9 cellular contexts compared by ENCODE assay signal in genomic region chr7:45888185-45888992, GRCh38. TPM values are rescaled to one million over a fixed set of nuclear protein-coding genes. Genes with fewer than 3 reads are reported as not detected.
A peak's percentile ranks its signal among the peaks of the same experiment; 100 is the strongest.
DNase-seq lines count a peak whose midpoint lies in the region; ATAC-seq and TF ChIP-seq lines count a peak whose summit lies in the region.
"Had no signal": no experiment of that assay in that cellular context is flagged by ENCODE, and none has a peak within 500 bp of the region (broad histone marks: within the 10 kb centered on the region; RNA-seq: fewer than 3 reads in every experiment).

TSS of gene IGFBP1 (plus strand) at chr7:45888488. CDS start at chr7:45888653, 165 bp downstream.

- H3K4me2 ChIP-seq in skeletal muscle satellite cell (ENCODE audit: low read length): peak within 1 kb of the TSS; percentile 88

- no peaks in the 10 kb centered on the region for H3K9me3 ChIP-seq in skeletal muscle satellite cell (replicated peaks; ENCODE audit: low read length)
- no peaks in the 10 kb centered on the region for H3K9me3 ChIP-seq in CD8-positive, alpha-beta T cell (ENCODE audit: low read length)

- H3K27ac Mint-ChIP-seq in HFFc6: no peak within 1 kb of the TSS
- H3K27ac Mint-ChIP-seq in activated naive CD8-positive, alpha-beta T cell treated with anti-CD3 and anti-CD28 coated beads, Interleukin-2, amount 10 ng/mL, durations not matched to agents 7 days and 5 days: no peak within 1 kb of the TSS
- no peak within 1 kb of the TSS for H3K27ac Mint-ChIP-seq in CD8-positive, alpha-beta T cell
- no peak within 1 kb of the TSS for H3K27ac Mint-ChIP-seq in effector memory CD8-positive, alpha-beta T cell
- H3K27ac Mint-ChIP-seq: stimulated activated naive CD8-positive, alpha-beta T cell treated with anti-CD3 and anti-CD28 coated beads, Interleukin-15, Interleukin-2, amounts not matched to agents 100 ng/mL and 50 ng/mL, for 24 hours had no signal

- H3K36me3 ChIP-seq in skeletal muscle satellite cell (ENCODE audit: insufficient read depth, low read length): no peaks in the 10 kb centered on the region
- no peaks in the 10 kb centered on the region for H3K36me3 ChIP-seq in CD8-positive, alpha-beta T cell (ENCODE audit: insufficient read depth, low read length)

- peak within 1 kb of the TSS; percentile 70 for H3K4me3 ChIP-seq in skeletal muscle satellite cell (ENCODE audit: low read length)
- no peak within 1 kb of the TSS for H3K4me3 ChIP-seq in CD8-positive, alpha-beta T cell (ENCODE audit: low read depth, low read length)

- peaks cover 11% of the 10 kb centered on the region for H3K27me3 Mint-ChIP-seq in HFFc6 (ENCODE audit: insufficient read depth)
- peaks cover 55% of the 10 kb centered on the region for H3K27me3 Mint-ChIP-seq in activated naive CD8-positive, alpha-beta T cell treated with anti-CD3 and anti-CD28 coated beads, Interleukin-2, amount 10 ng/mL, durations not matched to agents 7 days and 5 days
- peaks cover 59% of the 10 kb centered on the region for H3K27me3 Mint-ChIP-seq in CD8-positive, alpha-beta T cell (ENCODE audit: low read depth)
- peaks cover 58 to 92% of the 10 kb centered on the region in 2 donors for H3K27me3 Mint-ChIP-seq in effector memory CD8-positive, alpha-beta T cell

- CTCF ChIA-PET in CD8-positive, alpha-beta T cell (lab: Charles Lee): no interaction called here

- peaks cover 52% of the 10 kb centered on the region for H3K4me1 ChIP-seq in skeletal muscle satellite cell (ENCODE audit: control insufficient read depth, insufficient read depth, low read length)
- no peaks in the 10 kb centered on the region for H3K4me1 ChIP-seq in CD8-positive, alpha-beta T cell (ENCODE audit: insufficient read depth, low read length)

- H3K27me3 ChIP-seq in skeletal muscle satellite cell (ENCODE audit: control insufficient read depth, insufficient read depth, low read length): no peaks in the 10 kb centered on the region
- H3K27me3 ChIP-seq in CD8-positive, alpha-beta T cell (ENCODE audit: insufficient read depth, low read length): peaks cover 6% of the 10 kb centered on the region

- DNase-seq in HFFc6 (no peak), hepatic stellate cell (ENCODE audit: low spot score) (peak; percentile 48), iPS-NIHi7 (ENCODE audit: extremely low spot score) (no peak)
- DNase-seq in activated naive CD8-positive, alpha-beta T cell treated with anti-CD3 and anti-CD28 coated beads, Interleukin-2, amount 10 ng/mL, durations not matched to agents 7 days and 5 days: no peak
- DNase-seq in CD8-positive, alpha-beta T cell: no peak
- no peak for DNase-seq in effector memory CD8-positive, alpha-beta T cell

- H3K27ac ChIP-seq in CD8-positive, alpha-beta T cell (ENCODE audit: low read depth, low read length): no peak within 1 kb of the TSS

- no peaks in the 10 kb centered on the region for H3K9me3 Mint-ChIP-seq in HFFc6
- no peaks in the 10 kb centered on the region for H3K9me3 Mint-ChIP-seq in activated naive CD8-positive, alpha-beta T cell treated with anti-CD3 and anti-CD28 coated beads, Interleukin-2, amount 10 ng/mL, durations not matched to agents 7 days and 5 days
- H3K9me3 Mint-ChIP-seq in CD8-positive, alpha-beta T cell: no peaks in the 10 kb centered on the region
- H3K9me3 Mint-ChIP-seq in effector memory CD8-positive, alpha-beta T cell: no peaks in the 10 kb centered on the region
- H3K9me3 Mint-ChIP-seq: stimulated activated naive CD8-positive, alpha-beta T cell treated with anti-CD3 and anti-CD28 coated beads, Interleukin-15, Interleukin-2, amounts not matched to agents 100 ng/mL and 50 ng/mL, for 24 hours had no signal

- peaks cover 17% of the 10 kb centered on the region for H3K4me1 Mint-ChIP-seq in HFFc6 (ENCODE audit: low read depth)
- peaks cover 2% of the 10 kb centered on the region for H3K4me1 Mint-ChIP-seq in activated naive CD8-positive, alpha-beta T cell treated with anti-CD3 and anti-CD28 coated beads, Interleukin-2, amount 10 ng/mL, durations not matched to agents 7 days and 5 days
- H3K4me1 Mint-ChIP-seq in CD8-positive, alpha-beta T cell (ENCODE audit: low read depth): peaks cover 3% of the 10 kb centered on the region
- no peaks in the 10 kb centered on the region for H3K4me1 Mint-ChIP-seq in effector memory CD8-positive, alpha-beta T cell (ENCODE audit: low read depth in 2 of 2)

- intact Hi-C loops in CD8-positive, alpha-beta T cell (cut with DNase I, micrococcal nuclease): no loop called here

- no peak for TF ChIP-seq CTCF in HFFc6 (IDR thresholded peaks at IDR 0.05)
- TF ChIP-seq CTCF in CD8-positive, alpha-beta T cell (IDR thresholded peaks at IDR 0.05): no peak

- peak within 1 kb of the TSS; percentile 75 for H3K4me3 Mint-ChIP-seq in HFFc6
- H3K4me3 Mint-ChIP-seq in activated naive CD8-positive, alpha-beta T cell treated with anti-CD3 and anti-CD28 coated beads, Interleukin-2, amount 10 ng/mL, durations not matched to agents 7 days and 5 days: peak within 1 kb of the TSS; percentile 19
- no peak within 1 kb of the TSS for H3K4me3 Mint-ChIP-seq in CD8-positive, alpha-beta T cell
- no peak within 1 kb of the TSS for H3K4me3 Mint-ChIP-seq in effector memory CD8-positive, alpha-beta T cell
- H3K4me3 Mint-ChIP-seq: stimulated activated naive CD8-positive, alpha-beta T cell treated with anti-CD3 and anti-CD28 coated beads, Interleukin-15, Interleukin-2, amounts not matched to agents 100 ng/mL and 50 ng/mL, for 24 hours had no signal

- POLR2A ChIA-PET in activated naive CD8-positive, alpha-beta T cell treated with anti-CD3 and anti-CD28 coated beads, Interleukin-2, amount 10 ng/mL, durations not matched to agents 7 days and 5 days (lab: Charles Lee): no interaction called here
- POLR2A ChIA-PET in CD8-positive, alpha-beta T cell (lab: Charles Lee): no interaction called here

- H3K36me3 Mint-ChIP-seq in HFFc6 (ENCODE audit: low read depth): no peaks in the 10 kb centered on the region
- H3K36me3 Mint-ChIP-seq in activated naive CD8-positive, alpha-beta T cell treated with anti-CD3 and anti-CD28 coated beads, Interleukin-2, amount 10 ng/mL, durations not matched to agents 7 days and 5 days: no peaks in the 10 kb centered on the region
- no peaks in the 10 kb centered on the region for H3K36me3 Mint-ChIP-seq in CD8-positive, alpha-beta T cell
- peaks cover 5% of the 10 kb centered on the region for H3K36me3 Mint-ChIP-seq in effector memory CD8-positive, alpha-beta T cell (ENCODE audit: insufficient read depth)

- no peak for ATAC-seq in activated naive CD8-positive, alpha-beta T cell treated with anti-CD3 and anti-CD28 coated beads, Interleukin-2, amount 10 ng/mL, durations not matched to agents 7 days and 5 days (ENCODE audit: low read depth)
- ATAC-seq in CD8-positive, alpha-beta T cell: no peak
- no peak for ATAC-seq in effector memory CD8-positive, alpha-beta T cell (replicated peaks)
- ATAC-seq: HCT116 had no signal

- H3K9ac ChIP-seq in skeletal muscle satellite cell (ENCODE audit: low read depth, low read length): peak within 1 kb of the TSS; percentile 69

RNA-seq across cellular contexts. Expression of gene IGFBP1, which starts in this region (rescaled TPM):
- total RNA-seq in HFFc6 (2021; fragmentation: NEBNext Ultra II Directional; extraction: Animal tissue kit (Norgen Biotek cat#: 25700)): not detected
- total RNA-seq in activated naive CD8-positive, alpha-beta T cell treated with anti-CD3 and anti-CD28 coated beads, Interleukin-2, amount 10 ng/mL, durations not matched to agents 7 days and 5 days: not detected
- total RNA-seq in skeletal muscle satellite cell (2012; rRNA removed): 1.5 and 2.2 TPM in 2 replicates
- total RNA-seq in CD8-positive, alpha-beta T cell: not detected

Comparison
In these comparisons a context has a peak if more than half of its experiments do, and no peak if none do; other contexts are left out.
1. H3K4me3 Mint-ChIP-seq: peak in HFFc6 (single experiment) and activated naive CD8-positive, alpha-beta T cell treated with anti-CD3 and anti-CD28 coated beads, Interleukin-2, amount 10 ng/mL, durations not matched to agents 7 days and 5 days (single experiment); none in CD8-positive, alpha-beta T cell (single experiment) and effector memory CD8-positive, alpha-beta T cell (0 of 2).